ENCODE assay signal across 9 cellular contexts in the genomic region with DNA sequence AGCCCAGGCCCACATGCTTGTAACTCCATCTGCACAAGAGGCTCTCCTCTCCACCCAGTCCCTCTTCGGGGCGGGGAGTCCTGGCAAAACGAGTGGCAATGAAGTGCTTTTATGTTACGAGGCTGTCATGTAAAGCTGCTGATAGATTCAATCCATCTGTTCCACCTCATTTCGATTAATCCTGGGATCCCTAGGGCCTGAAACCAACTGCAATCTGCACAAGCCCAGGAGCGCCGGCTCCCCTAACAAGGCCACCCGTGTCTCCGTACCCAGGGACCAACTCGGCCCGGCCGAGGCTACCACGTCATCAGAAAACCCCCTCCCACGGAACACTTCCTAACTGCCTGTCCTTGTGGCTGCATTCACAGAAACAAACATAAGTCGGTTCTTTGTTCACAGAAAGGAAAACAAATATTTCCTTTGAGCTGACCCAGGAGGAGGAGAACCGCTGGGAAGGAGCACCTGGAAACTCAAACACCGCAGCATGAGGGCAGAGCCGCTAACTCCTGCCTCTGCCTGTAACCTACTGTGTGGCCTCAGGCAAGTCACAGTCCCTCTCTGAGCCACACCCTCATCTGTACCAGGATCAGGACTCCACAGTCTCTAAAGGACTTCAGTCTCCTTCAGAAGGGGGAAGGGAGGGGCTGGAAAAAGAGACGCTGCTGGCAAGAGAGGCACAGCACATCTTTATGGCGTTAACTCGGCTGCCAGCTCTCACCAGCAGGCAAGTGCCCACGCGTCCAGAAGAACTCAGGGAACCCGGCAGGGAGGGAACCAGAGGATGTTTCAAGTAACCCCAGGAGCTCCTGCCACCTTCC. TPM values are rescaled to one million over a fixed set of nuclear protein-coding genes. Genes with fewer than 3 reads are reported as not detected.
DNase-seq lines count a peak whose midpoint lies in the region; ATAC-seq, FAIRE-seq and TF ChIP-seq lines count a peak whose summit lies in the region.
"Had no signal": no experiment of that assay in that cellular context is flagged by ENCODE, and none has a peak within 500 bp of the region (broad histone marks: within the 10 kb centered on the region; RNA-seq: fewer than 3 reads in every experiment).

No MANE protein-coding gene starts in this region.

- H3K27me3 ChIP-seq in K562 (ENCODE audit: control insufficient read depth in 2 of 2, insufficient read depth in 2 of 2, low read length in 2 of 2) = no peaks in the 10 kb centered on the region

- H2AFZ ChIP-seq in K562 (ENCODE audit: low read depth, low read length) = no peak overlapping the region

- peaks cover 1 to 26% of the 10 kb centered on the region in 2 experiments; a peak in 3 of 5 replicates for H3K4me1 ChIP-seq in K562 (replicated peaks in 1 of 2; ENCODE audit: control insufficient read depth in 2 of 2, insufficient read depth in 2 of 2, low read length in 2 of 2)

- POLR2A ChIA-PET in K562 (lab: Yijun Ruan, JAX) = interaction anchor here (0.7 kb wide), 1 partner anchor 36 kb away, joined by 3 read pairs; no protein-coding TSS in a partner anchor

- CTCF ChIA-PET in K562 (lab: Yijun Ruan, JAX; ENCODE audit: low intra/inter-chr PET ratio) = no interaction called here

- peaks cover 30% of the 10 kb centered on the region for H4K20me1 ChIP-seq in K562 (replicated peaks; ENCODE audit: control insufficient read depth, insufficient read depth, low read length)

- no peak overlapping the region for H3K4me2 ChIP-seq in K562 (ENCODE audit: insufficient read depth, low read length)

- TF ChIP-seq EP300 in K562 (IDR thresholded peaks at IDR 0.05; ENCODE audit: low read length) = no peak

- BruUV-seq in K562 (replicated peaks; lab: Mats Ljungman, UMichigan) = no TSS peak

- DNase-seq in GM03348 (ENCODE audit: low spot score) = peak; percentile 28
- peak; percentile 89 for DNase-seq in NCI-H510A treated with DMSO at 0.1 percent for 48 hours (lab: John Stamatoyannopoulos, UW)
- DNase-seq in K562 (ENCODE audit: extremely low read depth in 1 of 4, low spot score in 3 of 4) = no peak
- DNase-seq in pons (ENCODE audit: low spot score) = peak; percentile 23
- DNase-seq: heart left ventricle had no signal

- no peaks in the 10 kb centered on the region for H3K9me1 ChIP-seq in K562 (ENCODE audit: control insufficient read depth, insufficient read depth, low read length)

- no peak for FAIRE-seq in K562 (lab: Jason Lieb, UNC)

- no peak overlapping the region for H3K27ac ChIP-seq in K562 (ENCODE audit: extremely low read depth, low read depth, low read length)

- intact Hi-C loops in K562 (cut with micrococcal nuclease) = no loop called here

- H3K9ac ChIP-seq in K562 (ENCODE audit: insufficient read depth in 1 of 2, low read depth in 2 of 2, low read length in 2 of 2) = no peak overlapping the region

- no peak for TF ChIP-seq POLR2A in K562 (conservative IDR thresholded peaks at IDR 0.05)

- no peak for TF ChIP-seq RAD21 in K562 (CRISPR knock-in tag; conservative IDR thresholded peaks at IDR 0.05 in 1 of 2, IDR thresholded peaks at IDR 0.05 in 1 of 2)

- WGBS in K562 (ENCODE audit: insufficient coverage, low coverage, missing lambda C conversion rate) = 75% methylated on average over 14 of the region's 24 CpGs

- no peak overlapping the region for H3K4me3 ChIP-seq in K562

- in situ Hi-C loops in K562 (cut with MboI) = no loop called here

- no peak for TF ChIP-seq CTCF in K562 (IDR thresholded peaks at IDR 0.05 in 2 of 3, conservative IDR thresholded peaks at IDR 0.05 in 1 of 3; ENCODE audit: insufficient read depth in 2 of 3, low read depth in 1 of 3, low read length in 3 of 3)

- no peaks in the 10 kb centered on the region for H3K9me3 ChIP-seq in K562 (replicated peaks; ENCODE audit: control insufficient read depth, insufficient read depth, low read depth, low read length)
- H3K9me3 ChIP-seq: heart left ventricle had no signal

- no peak for ATAC-seq in K562
- no peak for ATAC-seq in GM21576 (IDR thresholded peaks at IDR 0.05; ENCODE audit: unreplicated experiment)
- ATAC-seq in GM18520 (IDR thresholded peaks at IDR 0.05; ENCODE audit: unreplicated experiment) = no peak
- ATAC-seq in GM18861 (IDR thresholded peaks at IDR 0.05; ENCODE audit: unreplicated experiment) = no peak
- ATAC-seq in GM21737 (IDR thresholded peaks at IDR 0.05; ENCODE audit: unreplicated experiment) = no peak

- H3K79me2 ChIP-seq in K562 (ENCODE audit: control insufficient read depth, insufficient read depth, low read length) = peaks cover 16% of the 10 kb centered on the region

- no peaks in the 10 kb centered on the region for H3K36me3 ChIP-seq in K562 (ENCODE audit: control insufficient read depth, insufficient read depth, low read length)
- H3K36me3 ChIP-seq: heart left ventricle had no signal

TF ChIP-seq in K562, 482 proteins besides CTCF, POLR2A, EP300 and RAD21:
- TF ChIP-seq, protein P1, sequence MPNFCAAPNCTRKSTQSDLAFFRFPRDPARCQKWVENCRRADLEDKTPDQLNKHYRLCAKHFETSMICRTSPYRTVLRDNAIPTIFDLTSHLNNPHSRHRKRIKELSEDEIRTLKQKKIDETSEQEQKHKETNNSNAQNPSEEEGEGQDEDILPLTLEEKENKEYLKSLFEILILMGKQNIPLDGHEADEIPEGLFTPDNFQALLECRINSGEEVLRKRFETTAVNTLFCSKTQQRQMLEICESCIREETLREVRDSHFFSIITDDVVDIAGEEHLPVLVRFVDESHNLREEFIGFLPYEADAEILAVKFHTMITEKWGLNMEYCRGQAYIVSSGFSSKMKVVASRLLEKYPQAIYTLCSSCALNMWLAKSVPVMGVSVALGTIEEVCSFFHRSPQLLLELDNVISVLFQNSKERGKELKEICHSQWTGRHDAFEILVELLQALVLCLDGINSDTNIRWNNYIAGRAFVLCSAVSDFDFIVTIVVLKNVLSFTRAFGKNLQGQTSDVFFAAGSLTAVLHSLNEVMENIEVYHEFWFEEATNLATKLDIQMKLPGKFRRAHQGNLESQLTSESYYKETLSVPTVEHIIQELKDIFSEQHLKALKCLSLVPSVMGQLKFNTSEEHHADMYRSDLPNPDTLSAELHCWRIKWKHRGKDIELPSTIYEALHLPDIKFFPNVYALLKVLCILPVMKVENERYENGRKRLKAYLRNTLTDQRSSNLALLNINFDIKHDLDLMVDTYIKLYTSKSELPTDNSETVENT (CRISPR knock-in tag; IDR thresholded peaks at IDR 0.05) = no peak
- peak; percentile 57 for TF ChIP-seq ZFP36 (IDR thresholded peaks at IDR 0.05; ENCODE audit: low read depth, low read length, partially characterized antibody)
- no peak for TF ChIP-seq SIN3A (IDR thresholded peaks at IDR 0.05; ENCODE audit: borderline replicate concordance in 2 of 2, control insufficient read depth in 1 of 2, low read depth in 2 of 2, low read length in 2 of 2)

RNA-seq across cellular contexts. Expression of gene CCDC88C, which starts 47.8 kb away (rescaled TPM):
- total RNA-seq in K562 (2011; cell fraction: chromatin; rRNA removed; ENCODE audit: low replicate concordance) = 100 and 139 TPM in 2 replicates
- total RNA-seq in K562 (2011; cell fraction: nucleolus; rRNA removed) = 63.0 and 67.6 TPM in 2 replicates
- 63.9 and 65.4 TPM in 2 replicates for total RNA-seq in K562 (2011; cell fraction: nucleoplasm; rRNA removed)
- total RNA-seq in K562 (2014; rRNA removed) (12.4 and 13.3 TPM in 2 replicates), K562 (2014; rRNA removed; fragmentation: Illumina TruSeq; extraction: Trizol) (11.2 and 12.9 TPM in 2 replicates), K562 (2015; rRNA removed; fragmentation: Illumina TruSeq; extraction: Trizol) (11.3 and 12.2 TPM in 2 replicates), K562 (2021) (16.8 and 22.5 TPM in 2 replicates)
- polyA plus RNA-seq in K562 (2011; rRNA removed) (7.5 and 8.2 TPM in 2 replicates), K562 (2014; fragmentation: Illumina TruSeq; extraction: Trizol) (8.4 and 9.3 TPM in 2 replicates), K562 (2014; fragmentation: Nextera tagmentation; extraction: Ambion mirVana) (under 1 TPM; 0.62 to 0.65 TPM), K562 (2014; rRNA removed) (10.7 and 11.4 TPM in 2 replicates)
- polyA plus RNA-seq in K562 (2011; cell fraction: cytosol; rRNA removed) = 5.8 and 6.7 TPM in 2 replicates
- polyA plus RNA-seq in K562 (2011; cell fraction: nucleus; rRNA removed) = 23.6 and 28.3 TPM in 2 replicates
- 8.6 and 10.1 TPM in 2 replicates for polyA plus RNA-seq in K562 (2012)
- polyA minus RNA-seq in K562 (2011; rRNA and poly(A)+ RNA removed) = 20.0 and 20.9 TPM in 2 replicates
- polyA minus RNA-seq in K562 (2011; cell fraction: cytosol; rRNA and poly(A)+ RNA removed) = 7.9 and 12.8 TPM in 2 replicates
- polyA minus RNA-seq in K562 (2011; cell fraction: nucleus; rRNA and poly(A)+ RNA removed) = 22.8 and 36.1 TPM in 2 replicates

Comparison
In these comparisons a context has a peak if more than half of its experiments do, and no peak if none do; other contexts are left out.
1. DNase-seq: peak in GM03348 (single experiment), NCI-H510A treated with DMSO at 0.1 percent for 48 hours (single experiment) and pons (single experiment); none in K562 (0 of 4).